Comparison of ENCODE assay signal across 8 cellular contexts in the genomic region with DNA sequence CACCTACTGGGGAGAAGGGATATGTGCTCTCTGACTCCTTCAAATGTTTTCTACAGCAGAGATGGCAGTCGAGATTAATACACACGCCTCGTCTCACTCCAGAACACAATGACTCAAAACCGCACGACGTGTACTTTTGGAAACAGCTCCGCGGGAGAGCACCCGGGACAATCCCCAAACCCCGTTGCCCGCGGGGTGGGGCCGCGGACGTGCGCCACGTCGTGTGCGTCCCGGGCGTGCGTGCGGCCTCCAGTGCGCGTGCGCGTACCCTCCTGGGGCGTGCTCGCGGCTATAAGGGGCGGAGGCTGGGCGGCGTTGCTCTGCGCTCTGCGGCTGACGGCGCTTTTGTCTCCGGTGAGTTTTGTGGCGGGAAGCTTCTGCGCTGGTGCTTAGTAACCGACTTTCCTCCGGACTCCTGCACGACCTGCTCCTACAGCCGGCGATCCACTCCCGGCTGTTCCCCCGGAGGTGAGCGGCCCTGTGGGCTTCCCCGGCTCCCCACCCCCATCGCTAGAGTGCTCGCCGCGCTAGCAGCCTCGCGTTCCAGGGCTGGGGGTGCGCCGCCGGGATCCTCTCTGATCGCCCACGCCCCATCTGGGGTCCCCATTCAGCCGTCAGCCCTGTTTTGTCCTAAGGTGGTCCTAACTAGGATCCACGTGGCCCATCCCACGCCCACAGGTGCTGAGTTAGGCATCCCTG. TPM values are rescaled to one million over a fixed set of nuclear protein-coding genes. Genes with fewer than 3 reads are reported as not detected.
DNase-seq lines count a peak whose midpoint lies in the region; ATAC-seq and TF ChIP-seq lines count a peak whose summit lies in the region.

HILPDA (plus strand) TSS at position 323 of the 699 bp plus-strand sequence. CDS start 1,391 bp downstream, outside the sequence.

- no peaks in the 10 kb centered on the region for H3K4me1 ChIP-seq in colonic mucosa

- no peaks in the 10 kb centered on the region for H3K9me3 ChIP-seq in colonic mucosa

- H3K4me3 ChIP-seq in BJ (ENCODE audit: low read depth, low read length) (peak within 1 kb of the TSS; percentile 88), colonic mucosa (peak within 1 kb of the TSS; percentile 78)

- CTCF ChIA-PET in BJ (lab: Yijun Ruan, JAX): interaction anchor here (0.8 to 7.0 kb wide), 4 partner anchors 9 to 58 kb away, joined by 3 to 111 read pairs (median 6); partner anchors contain the start of gene IMPDH1

- H3K27ac ChIP-seq in colonic mucosa (peak within 1 kb of the TSS; percentile 75), layer of hippocampus (ENCODE audit: low read depth, low read length) (peak within 1 kb of the TSS; percentile 88)

- H3K36me3 ChIP-seq in BJ (ENCODE audit: control insufficient read depth, insufficient read depth, low read length) (no peaks in the 10 kb centered on the region), colonic mucosa (no peaks in the 10 kb centered on the region)

- 0 out of 2 replicates have a peak, but pooled peaks have one; percentile 11 for TF ChIP-seq CTCF in BJ (IDR thresholded peaks at IDR 0.05; ENCODE audit: insufficient read depth, low read depth, low read length)
- TF ChIP-seq CTCF in colonic mucosa (IDR thresholded peaks at IDR 0.05): no peak

- POLR2A ChIA-PET in BJ (lab: Charles Lee): interaction anchor here (0.6 to 1.4 kb wide), 4 partner anchors 11 to 46 kb away, joined by 4 to 11 read pairs (median 5); partner anchors contain the start of gene IMPDH1

- peak within 1 kb of the TSS; percentile 87 to 93 for H3K9ac ChIP-seq in colonic mucosa (ENCODE audit: low read depth in 2 of 2, low read length in 2 of 2)

- intact Hi-C loops in colonic mucosa (cut with DNase I): loop anchor here (2.0 kb wide), 1 partner anchor 51 kb away; no protein-coding TSS in a partner anchor

- DNase-seq in BJ (ENCODE audit: low read depth) (peak; percentile 76), NCI-H524 treated with DMSO at 0.1 percent for 48 hours (lab: John Stamatoyannopoulos, UW) (peak; percentile 45), colonic mucosa (peak; percentile 92)
- DNase-seq in activated CD4-positive, alpha-beta T cell treated with anti-CD3 and anti-CD28 coated beads for 48 hours: peak; percentile 97
- DNase-seq in stimulated activated CD4-positive, alpha-beta T cell treated with anti-CD3 and anti-CD28 coated beads, Interleukin-1b, Interleukin-23, amount 100 ng/mL, for 24 hours (ENCODE audit: low read depth in 4 of 4, low spot score in 1 of 4): peak; percentile 88 to 94 (median 89)

- ATAC-seq in GM19324 (IDR thresholded peaks at IDR 0.05; ENCODE audit: low FRiP score, unreplicated experiment) (peak; percentile 94), HG03460 (IDR thresholded peaks at IDR 0.05; ENCODE audit: unreplicated experiment) (peak; percentile 80)

- H3K27me3 ChIP-seq in BJ (ENCODE audit: control insufficient read depth, insufficient read depth, low read length): no peaks in the 10 kb centered on the region
- H3K27me3 ChIP-seq in colonic mucosa: no peaks in the 10 kb centered on the region
- H3K27me3 ChIP-seq in layer of hippocampus (ENCODE audit: control insufficient read depth, insufficient read depth, low read length): no peaks in the 10 kb centered on the region

RNA-seq across cellular contexts. Expression of gene HILPDA, which starts in this region (rescaled TPM):
- 16.0 and 21.5 TPM in 2 replicates for polyA plus RNA-seq in BJ (2011; rRNA removed)
- polyA minus RNA-seq in BJ (2011; rRNA and poly(A)+ RNA removed): 13.0 and 14.8 TPM in 2 replicates
- 10 to 100 TPM; 12.1 to 31.4 TPM for total RNA-seq in colonic mucosa

Comparison
In these comparisons a context has a peak if more than half of its experiments do, and no peak if none do; other contexts are left out.
1. Peak in every context shown above with its lines: DNase-seq, ATAC-seq, H3K4me3 ChIP-seq and H3K27ac ChIP-seq.
2. DNase-seq: peak in every context shown above with its lines; median percentile 97 in activated CD4-positive, alpha-beta T cell treated with anti-CD3 and anti-CD28 coated beads for 48 hours; 92 in colonic mucosa; 89 in stimulated activated CD4-positive, alpha-beta T cell treated with anti-CD3 and anti-CD28 coated beads, Interleukin-1b, Interleukin-23, amount 100 ng/mL, for 24 hours; 76 in BJ; 45 in NCI-H524 treated with DMSO at 0.1 percent for 48 hours.